9 cellular contexts compared by ENCODE assay signal in the genomic region with DNA sequence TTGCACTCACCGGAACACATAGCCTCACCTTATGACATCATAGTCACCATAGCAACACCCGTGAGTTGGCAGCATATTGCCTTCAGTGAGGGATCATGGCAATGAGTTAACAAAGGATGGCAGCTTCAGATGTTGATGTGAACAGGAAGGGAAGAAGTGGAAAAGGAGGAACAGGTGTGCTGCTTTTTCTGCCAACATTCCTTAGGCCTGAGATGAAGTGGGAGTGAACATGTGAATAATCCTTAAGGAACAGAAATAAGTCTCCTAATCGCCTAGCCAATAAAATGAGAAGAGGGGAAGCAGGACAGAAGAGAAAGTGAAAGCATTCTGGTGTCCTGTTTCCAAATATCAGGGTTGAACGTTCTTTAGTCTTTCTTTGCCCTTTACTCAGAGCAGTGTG.
DNase-seq lines count a peak whose midpoint lies in the region; ATAC-seq and TF ChIP-seq lines count a peak whose summit lies in the region.
"Had no signal": no experiment of that assay in that cellular context is flagged by ENCODE, and none has a peak within 500 bp of the region (broad histone marks: within the 10 kb centered on the region; RNA-seq: fewer than 3 reads in every experiment).

No MANE protein-coding gene starts in this region.

- DNase-seq in ELR (ENCODE audit: low read depth) (peak; percentile 9), NCI-H446 treated with DMSO at 0.1 percent for 48 hours (lab: John Stamatoyannopoulos, UW) (peak; percentile 68), psoas muscle (no peak), GM19238 (ENCODE audit: insufficient read length, low spot score) (no peak), T-helper 9 cell (no peak)
- DNase-seq: activated B cell treated with CpG ODN at 0.5 μM for 24 hours had no signal

- ATAC-seq in psoas muscle (peak; percentile 23 to 31 (median 30)), HG03439 (IDR thresholded peaks at IDR 0.05; ENCODE audit: unreplicated experiment) (no peak), SK-N-SH treated with all-trans-retinoic acid at 6 μM for 48 hours (no peak)

- H3K36me3 ChIP-seq in endocrine pancreas (ENCODE audit: control insufficient read depth, insufficient read depth, low read length) (no peaks in the 10 kb centered on the region), psoas muscle (ENCODE audit: insufficient read depth in 1 of 2, low read depth in 1 of 2) (no peaks in the 10 kb centered on the region)

- H3K9ac ChIP-seq in endocrine pancreas (ENCODE audit: control insufficient read depth, insufficient read depth, low read length), result no peak overlapping the region

- H3K27ac ChIP-seq in psoas muscle, result peak overlapping the region; percentile 33

- H3K27me3 ChIP-seq in endocrine pancreas (ENCODE audit: control insufficient read depth, insufficient read depth, low read length) (peaks cover 3% of the 10 kb centered on the region), psoas muscle (ENCODE audit: insufficient read depth in 3 of 3, low read length in 2 of 3) (no peaks in the 10 kb centered on the region)

- intact Hi-C loops in psoas muscle (cut with DNase I), result no loop called here

- H3K4me3 ChIP-seq in endocrine pancreas (ENCODE audit: control insufficient read depth, insufficient read depth, low read length) (peak overlapping the region; percentile 52), psoas muscle (peak overlapping the region; percentile 4)

- no peaks in the 10 kb centered on the region for H3K4me1 ChIP-seq in endocrine pancreas (ENCODE audit: control insufficient read depth, insufficient read depth, low read length)
- peaks cover 12% of the 10 kb centered on the region for H3K4me1 ChIP-seq in psoas muscle

- 7 to 18% (median 7%) methylated on average over 4 of the region's 4 CpGs for WGBS in psoas muscle, 3 donors

- no peak for TF ChIP-seq CTCF in psoas muscle (IDR thresholded peaks at IDR 0.05)

- H3K9me3 ChIP-seq in endocrine pancreas (ENCODE audit: control insufficient read depth, low read length), result no peaks in the 10 kb centered on the region
- H3K9me3 ChIP-seq in psoas muscle, result no peaks in the 10 kb centered on the region

TF ChIP-seq in SK-N-SH treated with all-trans-retinoic acid at 6 μM for 48 hours, 23 proteins besides CTCF, POLR2A, EP300 and RAD21:
- no peak for TF ChIP-seq ISL1 (CRISPR knock-in tag; IDR thresholded peaks at IDR 0.05)
- no peak for TF ChIP-seq ZNF8 (CRISPR knock-in tag; IDR thresholded peaks at IDR 0.05)
- no peak for TF ChIP-seq ZC3H10 (CRISPR knock-in tag; IDR thresholded peaks at IDR 0.05)
- TF ChIP-seq RARB (CRISPR knock-in tag; IDR thresholded peaks at IDR 0.05), result no peak
- TF ChIP-seq TOX (CRISPR knock-in tag; IDR thresholded peaks at IDR 0.05; ENCODE audit: borderline replicate concordance), result no peak
- TF ChIP-seq, protein P1, sequence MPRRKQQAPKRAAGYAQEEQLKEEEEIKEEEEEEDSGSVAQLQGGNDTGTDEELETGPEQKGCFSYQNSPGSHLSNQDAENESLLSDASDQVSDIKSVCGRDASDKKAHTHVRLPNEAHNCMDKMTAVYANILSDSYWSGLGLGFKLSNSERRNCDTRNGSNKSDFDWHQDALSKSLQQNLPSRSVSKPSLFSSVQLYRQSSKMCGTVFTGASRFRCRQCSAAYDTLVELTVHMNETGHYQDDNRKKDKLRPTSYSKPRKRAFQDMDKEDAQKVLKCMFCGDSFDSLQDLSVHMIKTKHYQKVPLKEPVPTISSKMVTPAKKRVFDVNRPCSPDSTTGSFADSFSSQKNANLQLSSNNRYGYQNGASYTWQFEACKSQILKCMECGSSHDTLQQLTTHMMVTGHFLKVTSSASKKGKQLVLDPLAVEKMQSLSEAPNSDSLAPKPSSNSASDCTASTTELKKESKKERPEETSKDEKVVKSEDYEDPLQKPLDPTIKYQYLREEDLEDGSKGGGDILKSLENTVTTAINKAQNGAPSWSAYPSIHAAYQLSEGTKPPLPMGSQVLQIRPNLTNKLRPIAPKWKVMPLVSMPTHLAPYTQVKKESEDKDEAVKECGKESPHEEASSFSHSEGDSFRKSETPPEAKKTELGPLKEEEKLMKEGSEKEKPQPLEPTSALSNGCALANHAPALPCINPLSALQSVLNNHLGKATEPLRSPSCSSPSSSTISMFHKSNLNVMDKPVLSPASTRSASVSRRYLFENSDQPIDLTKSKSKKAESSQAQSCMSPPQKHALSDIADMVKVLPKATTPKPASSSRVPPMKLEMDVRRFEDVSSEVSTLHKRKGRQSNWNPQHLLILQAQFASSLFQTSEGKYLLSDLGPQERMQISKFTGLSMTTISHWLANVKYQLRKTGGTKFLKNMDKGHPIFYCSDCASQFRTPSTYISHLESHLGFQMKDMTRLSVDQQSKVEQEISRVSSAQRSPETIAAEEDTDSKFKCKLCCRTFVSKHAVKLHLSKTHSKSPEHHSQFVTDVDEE (CRISPR knock-in tag; IDR thresholded peaks at IDR 0.05), result no peak
- TF ChIP-seq TCF4 (CRISPR knock-in tag; IDR thresholded peaks at IDR 0.05; ENCODE audit: borderline replicate concordance), result no peak
- TF ChIP-seq CSDC2 (CRISPR knock-in tag; IDR thresholded peaks at IDR 0.05), result no peak
- no peak for TF ChIP-seq ZNF565 (CRISPR knock-in tag; conservative IDR thresholded peaks at IDR 0.05; ENCODE audit: low read depth)
- no peak for TF ChIP-seq PPARA (CRISPR knock-in tag; IDR thresholded peaks at IDR 0.05; ENCODE audit: borderline replicate concordance)
- no peak for TF ChIP-seq ZFP30 (CRISPR knock-in tag; IDR thresholded peaks at IDR 0.05)

Comparison
In these comparisons a context has a peak if more than half of its experiments do, and no peak if none do; other contexts are left out.
1. DNase-seq: peak in ELR (single experiment) and NCI-H446 treated with DMSO at 0.1 percent for 48 hours (single experiment); none in psoas muscle (0 of 2), GM19238 (single experiment) and T-helper 9 cell (single experiment).
2. ATAC-seq: peak in psoas muscle (4 of 4); none in HG03439 (single experiment) and SK-N-SH treated with all-trans-retinoic acid at 6 μM for 48 hours (single experiment).